ENCODE assay signal across 8 cellular contexts in genomic region chr5:71455427-71456361, GRCh38. TPM values are rescaled to one million over a fixed set of nuclear protein-coding genes. Genes with fewer than 3 reads are reported as not detected.
DNase-seq lines count a peak whose midpoint lies in the region; ATAC-seq and TF ChIP-seq lines count a peak whose summit lies in the region.

A gene with protein sequence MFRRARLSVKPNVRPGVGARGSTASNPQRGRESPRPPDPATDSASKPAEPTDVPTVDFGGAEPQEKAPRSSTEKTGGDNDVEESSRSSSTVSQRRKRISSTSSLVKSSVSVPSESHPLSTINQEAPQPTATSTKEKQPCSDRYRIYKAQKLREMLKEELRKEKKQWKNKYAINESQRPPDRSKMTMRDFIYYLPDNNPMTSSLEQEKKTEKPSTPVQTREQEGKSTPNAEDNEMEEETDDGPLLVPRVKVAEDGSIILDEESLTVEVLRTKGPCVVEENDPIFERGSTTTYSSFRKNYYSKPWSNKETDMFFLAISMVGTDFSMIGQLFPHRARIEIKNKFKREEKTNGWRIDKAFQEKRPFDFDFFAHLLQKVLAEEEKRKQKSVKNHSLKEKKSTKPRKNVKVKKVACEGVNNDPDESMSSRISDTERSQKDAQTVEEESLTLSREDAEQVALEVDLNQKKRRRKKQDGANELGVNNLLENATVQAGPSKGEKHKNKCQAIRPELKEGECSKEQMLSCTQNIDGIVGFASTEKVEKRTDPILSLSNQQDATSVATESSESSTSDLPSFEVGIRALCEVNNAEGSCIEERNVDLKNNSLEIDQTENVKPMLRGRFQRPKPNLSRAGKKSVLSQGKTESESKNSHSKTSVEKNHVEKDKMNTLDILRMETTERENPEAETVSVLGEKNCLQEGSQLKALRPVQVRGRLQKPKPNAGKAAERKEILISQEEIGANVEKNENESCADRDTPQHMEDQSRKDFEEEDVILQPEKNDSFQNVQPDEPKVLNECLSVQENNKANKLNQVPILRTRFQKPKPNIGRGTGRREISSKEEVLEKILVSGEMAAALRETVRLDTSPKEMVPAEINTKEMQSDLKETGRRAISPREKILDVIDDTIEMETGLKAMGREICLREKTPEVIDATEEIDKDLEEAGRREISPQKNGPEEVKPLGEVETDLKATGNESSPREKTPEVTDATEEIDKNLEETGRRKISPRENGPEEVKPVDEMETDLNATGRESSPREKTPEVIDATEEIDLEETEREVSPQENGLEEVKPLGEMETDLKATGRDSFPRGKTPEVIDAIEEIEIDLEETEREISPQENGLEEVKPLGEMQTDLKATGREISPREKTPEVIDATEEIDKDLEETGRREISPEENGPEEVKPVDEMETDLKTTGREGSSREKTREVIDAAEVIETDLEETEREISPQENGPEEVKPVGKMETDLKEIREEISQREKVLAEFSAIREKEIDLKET (N-terminal part only) (plus strand): TSS chr5:71455651. CDS start chr5:71455878, 227 bp downstream.

- TF ChIP-seq CTCF in WERI-Rb-1 (IDR thresholded peaks at IDR 0.05; ENCODE audit: low read depth, low read length): peak; percentile 32
- TF ChIP-seq CTCF in mammary epithelial cell (conservative IDR thresholded peaks at IDR 0.05 in 1 of 2, IDR thresholded peaks at IDR 0.05 in 1 of 2; ENCODE audit: extremely low read depth in 1 of 2, insufficient read depth in 1 of 2, low read depth in 1 of 2, low read length in 2 of 2): peak; percentile 11 to 26

- ATAC-seq in GM18907 (IDR thresholded peaks at IDR 0.05; ENCODE audit: unreplicated experiment) (peak; percentile 93), HG03159 (IDR thresholded peaks at IDR 0.05; ENCODE audit: unreplicated experiment) (peak; percentile 92)

- H3K4me2 ChIP-seq in mammary epithelial cell (ENCODE audit: insufficient read depth, low read depth, low read length): peak within 1 kb of the TSS; percentile 90

- dilution Hi-C loops in mammary epithelial cell (cut with HindIII; ENCODE audit: low sequenced_read_pairs): no loop called here

- H3K27me3 ChIP-seq in WERI-Rb-1 (ENCODE audit: insufficient read depth, low read depth, severe bottlenecking) (no peaks in the 10 kb centered on the region), mammary epithelial cell (ENCODE audit: insufficient read depth, low read length) (no peaks in the 10 kb centered on the region), iPS-20b (ENCODE audit: insufficient read depth, low read length) (no peaks in the 10 kb centered on the region)

- intact Hi-C loops in mammary epithelial cell (cut with micrococcal nuclease): loop anchor here (1.0 kb wide), 1 partner anchor 303 kb away; no protein-coding TSS in a partner anchor

- peak within 1 kb of the TSS; percentile 93 for H2AFZ ChIP-seq in mammary epithelial cell (ENCODE audit: low read depth, low read length)

- WGBS in mammary epithelial cell (ENCODE audit: low coverage, missing lambda C conversion rate): 2% methylated on average over 15 of the region's 50 CpGs

- H3K4me3 ChIP-seq in WERI-Rb-1 (ENCODE audit: low read depth, low read length): peak within 1 kb of the TSS; percentile 99
- H3K4me3 ChIP-seq in mammary epithelial cell (replicated peaks in 1 of 3; ENCODE audit: insufficient read depth in 1 of 3, low read depth in 2 of 3, low read length in 3 of 3): peak within 1 kb of the TSS; percentile 75 to 88 (median 83)
- peak within 1 kb of the TSS; percentile 98 for H3K4me3 ChIP-seq in iPS-20b (ENCODE audit: low read length)
- peak within 1 kb of the TSS; percentile 56 to 93 (median 79) for H3K4me3 ChIP-seq in skin epidermis

- peaks cover 2% of the 10 kb centered on the region for H3K4me1 ChIP-seq in mammary epithelial cell (ENCODE audit: insufficient read depth, low read length)
- peaks cover 5% of the 10 kb centered on the region; the same call in 1 of the 2 replicates for H3K4me1 ChIP-seq in iPS-20b (ENCODE audit: insufficient read depth, low read length)

- in situ Hi-C loops in mammary epithelial cell (cut with MboI; ENCODE audit: low sequenced_read_pairs in 2 of 2): no loop called here

- peak; percentile 94 for DNase-seq in AG08395 (ENCODE audit: low spot score)
- peak; percentile 94 for DNase-seq in NCI-H2227 (lab: John Stamatoyannopoulos, UW; ENCODE audit: unreplicated experiment)
- DNase-seq in WERI-Rb-1: peak; percentile 96
- peak; percentile 93 for DNase-seq in mammary epithelial cell

- H3K9ac ChIP-seq in mammary epithelial cell (ENCODE audit: insufficient read depth, low read length) (peak within 1 kb of the TSS; percentile 90), iPS-20b (ENCODE audit: low read depth, low read length) (peak within 1 kb of the TSS; percentile 89)

- TSS peak; percentile 65 for BruUV-seq in mammary epithelial cell (replicated peaks; lab: Mats Ljungman, UMichigan)

- CTCF ChIA-PET in mammary epithelial cell (lab: Charles Lee; ENCODE audit: low non-redundant PET): no interaction called here

- peak within 1 kb of the TSS; percentile 95 for H3K27ac ChIP-seq in WERI-Rb-1
- H3K27ac ChIP-seq in mammary epithelial cell (ENCODE audit: insufficient read depth, low read depth, low read length): peak within 1 kb of the TSS; percentile 89
- no peak within 1 kb of the TSS for H3K27ac ChIP-seq in iPS-20b (ENCODE audit: low read length)
- H3K27ac ChIP-seq in skin epidermis: peak within 1 kb of the TSS; percentile 54 to 97 (median 89)

- H3K79me2 ChIP-seq in mammary epithelial cell (ENCODE audit: insufficient read depth, low read length): peaks cover 50% of the 10 kb centered on the region

- H3K9me3 ChIP-seq in WERI-Rb-1 (ENCODE audit: severe bottlenecking): no peaks in the 10 kb centered on the region
- no peaks in the 10 kb centered on the region for H3K9me3 ChIP-seq in mammary epithelial cell (replicated peaks; ENCODE audit: insufficient read depth, low read length)
- no peaks in the 10 kb centered on the region for H3K9me3 ChIP-seq in iPS-20b (ENCODE audit: insufficient read depth, low read depth, low read length)

- no peaks in the 10 kb centered on the region for H4K20me1 ChIP-seq in mammary epithelial cell (ENCODE audit: insufficient read depth, low read length)

- H3K36me3 ChIP-seq in WERI-Rb-1 (peaks cover 23% of the 10 kb centered on the region), mammary epithelial cell (ENCODE audit: insufficient read depth, low read length) (peaks cover 5% of the 10 kb centered on the region), iPS-20b (ENCODE audit: insufficient read depth, low read depth, low read length) (peaks cover 24% of the 10 kb centered on the region)

RNA-seq across cellular contexts. Expression of the gene that starts here (rescaled TPM):
- total RNA-seq in mammary epithelial cell: 10 to 100 TPM; 18.7 to 26.4 TPM
- 6.1 TPM for polyA plus RNA-seq in mammary epithelial cell
- 16.1 TPM for polyA minus RNA-seq in mammary epithelial cell
